8 cellular contexts compared by ENCODE assay signal in the genomic region with DNA sequence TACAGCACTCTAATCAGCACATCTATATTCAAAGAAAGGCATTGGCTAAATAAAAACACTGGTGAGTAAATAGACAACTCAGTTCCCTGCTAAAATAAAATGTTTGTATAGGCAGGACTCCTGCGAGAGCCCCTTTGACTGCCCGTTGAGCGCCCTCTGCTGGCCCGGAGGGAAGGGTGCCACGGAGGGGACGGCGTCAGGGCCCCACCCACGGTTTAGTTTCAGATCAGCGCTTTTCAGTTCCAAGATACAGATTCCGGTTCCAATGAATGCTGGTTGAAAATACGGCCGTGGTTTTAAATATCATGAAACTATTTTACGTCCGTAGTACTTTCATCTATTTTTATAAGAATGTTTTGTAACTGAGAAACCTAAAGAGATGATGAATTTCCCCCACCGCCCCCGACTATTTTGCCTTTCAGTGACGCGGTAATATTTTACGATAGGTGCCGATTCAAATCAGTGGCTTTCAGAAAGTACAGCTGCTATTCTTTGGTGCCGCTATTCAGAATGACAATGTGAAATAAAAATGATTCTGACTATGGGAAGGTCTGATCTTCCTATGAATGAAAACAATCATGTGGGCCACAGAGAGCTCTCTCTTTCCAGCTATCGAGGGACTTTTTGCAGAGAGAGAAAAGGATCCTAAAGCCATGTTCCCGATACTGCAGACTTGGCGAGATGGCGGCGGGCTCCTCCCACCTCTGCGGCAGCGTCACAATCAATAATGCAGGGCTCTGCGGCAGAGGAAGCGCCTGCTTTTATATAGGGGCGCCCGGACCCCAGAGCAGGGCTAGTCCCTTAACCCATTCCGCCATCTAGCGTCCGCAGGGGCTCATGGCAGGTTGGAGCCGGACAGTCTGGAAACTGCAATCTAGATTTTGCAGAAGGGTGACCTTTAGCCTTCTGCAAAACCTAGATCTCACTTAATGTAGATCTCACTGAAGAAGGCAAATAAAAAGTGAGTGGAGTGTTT. TPM values are rescaled to one million over a fixed set of nuclear protein-coding genes. Genes with fewer than 3 reads are reported as not detected.
A peak's percentile ranks its signal among the peaks of the same experiment; 100 is the strongest.
DNase-seq lines count a peak whose midpoint lies in the region; ATAC-seq and TF ChIP-seq lines count a peak whose summit lies in the region.

No MANE protein-coding gene starts in this region.

- POLR2A ChIA-PET in GM10248 (lab: Yijun Ruan, JAX) = interaction anchor here (0.7 kb wide), 1 partner anchor 44 kb away, joined by 5 read pairs; the partner anchor contains the start of genes FAM229B and TUBE1

- no peaks in the 10 kb centered on the region for H3K9me3 Mint-ChIP-seq in activated naive CD8-positive, alpha-beta T cell (ENCODE audit: low read depth)
- H3K9me3 Mint-ChIP-seq in osteocyte (ENCODE audit: unreplicated experiment) = no peaks in the 10 kb centered on the region

- DNase-seq in GM10248 (ENCODE audit: extremely low spot score) (peak; percentile 87), NCI-H1092 treated with DMSO at 0.1 percent for 48 hours (lab: John Stamatoyannopoulos, UW) (peak; percentile 88), head of caudate nucleus (peak; percentile 86 to 97 (median 93)), osteocyte (ENCODE audit: extremely low spot score, unreplicated experiment) (peak; percentile 94)

- no peaks in the 10 kb centered on the region for H3K9me3 ChIP-seq in thymus (ENCODE audit: control insufficient read depth)

- H3K4me1 Mint-ChIP-seq in activated naive CD8-positive, alpha-beta T cell (ENCODE audit: low read depth) = peaks cover 45% of the 10 kb centered on the region
- H3K4me1 Mint-ChIP-seq in osteocyte (ENCODE audit: unreplicated experiment) = peaks cover 21% of the 10 kb centered on the region

- TF ChIP-seq CTCF in GM10248 (IDR thresholded peaks at IDR 0.05; ENCODE audit: control extremely low read depth, extremely low read depth, low read depth, missing control alignments) (peak; percentile 98), osteocyte (IDR thresholded peaks at IDR 0.05) (peak; percentile 95)

- no peaks in the 10 kb centered on the region for H3K27me3 ChIP-seq in thymus (ENCODE audit: control insufficient read depth, insufficient read depth)

- H3K27me3 Mint-ChIP-seq in activated naive CD8-positive, alpha-beta T cell = no peaks in the 10 kb centered on the region
- no peaks in the 10 kb centered on the region for H3K27me3 Mint-ChIP-seq in osteocyte (ENCODE audit: unreplicated experiment)

- peak overlapping the region; percentile 74 for H3K4me3 ChIP-seq in thymus (ENCODE audit: low read length)

- no peaks in the 10 kb centered on the region for H3K36me3 Mint-ChIP-seq in activated naive CD8-positive, alpha-beta T cell
- no peaks in the 10 kb centered on the region for H3K36me3 Mint-ChIP-seq in osteocyte (ENCODE audit: unreplicated experiment)

- intact Hi-C loops in head of caudate nucleus (cut with DNase I) = loop anchor here (5.0 kb wide), 1 partner anchor 331 kb away; no protein-coding TSS in a partner anchor

- no peaks in the 10 kb centered on the region for H3K4me1 ChIP-seq in thymus (ENCODE audit: control insufficient read depth, insufficient read depth, low read length)

- peak overlapping the region; percentile 93 for H3K27ac ChIP-seq in thymus (ENCODE audit: low read depth)

- peak overlapping the region; percentile 96 for H3K27ac Mint-ChIP-seq in activated naive CD8-positive, alpha-beta T cell
- peak overlapping the region; percentile 91 for H3K27ac Mint-ChIP-seq in osteocyte (ENCODE audit: unreplicated experiment)

- under 1% methylated on average over 36 of the region's 36 CpGs for WGBS in thymus

- CTCF ChIA-PET in GM10248 (lab: Yijun Ruan, JAX) = interaction anchor here (0.6 to 7.5 kb wide), 56 partner anchors 11 to 1033 kb away, joined by 3 to 101 read pairs (median 4); partner anchors contain the start of genes CCN6, FAM229B and TUBE1

- ATAC-seq in HG02642 (IDR thresholded peaks at IDR 0.05; ENCODE audit: poor library complexity, unreplicated experiment) = peak; percentile 92
- ATAC-seq in SK-N-SH treated with all-trans-retinoic acid at 6 μM for 48 hours = peak; percentile 96

- no peaks in the 10 kb centered on the region for H3K36me3 ChIP-seq in thymus (ENCODE audit: control insufficient read depth, insufficient read depth)

- peak overlapping the region; percentile 90 for H3K4me3 Mint-ChIP-seq in activated naive CD8-positive, alpha-beta T cell
- H3K4me3 Mint-ChIP-seq in osteocyte (ENCODE audit: unreplicated experiment) = peak overlapping the region; percentile 89

TF ChIP-seq in SK-N-SH treated with all-trans-retinoic acid at 6 μM for 48 hours, 23 proteins besides CTCF, POLR2A, EP300 and RAD21:
- TF ChIP-seq PPARA (CRISPR knock-in tag; IDR thresholded peaks at IDR 0.05; ENCODE audit: borderline replicate concordance) (no peak), CSRNP3 (CRISPR knock-in tag; IDR thresholded peaks at IDR 0.05) (no peak), ZFP3 (CRISPR knock-in tag; IDR thresholded peaks at IDR 0.05) (no peak), BACH2 (CRISPR knock-in tag; IDR thresholded peaks at IDR 0.05; ENCODE audit: borderline replicate concordance) (no peak), GLIS3 (CRISPR knock-in tag; IDR thresholded peaks at IDR 0.05) (no peak), ZC3H10 (CRISPR knock-in tag; IDR thresholded peaks at IDR 0.05) (no peak), ARNTL (CRISPR knock-in tag; IDR thresholded peaks at IDR 0.05; ENCODE audit: borderline replicate concordance, low read depth) (no peak), ZNF565 (CRISPR knock-in tag; conservative IDR thresholded peaks at IDR 0.05; ENCODE audit: low read depth) (no peak), ZNF70 (CRISPR knock-in tag; IDR thresholded peaks at IDR 0.05) (no peak), TCF4 (CRISPR knock-in tag; IDR thresholded peaks at IDR 0.05; ENCODE audit: borderline replicate concordance) (no peak), ESRRG (CRISPR knock-in tag; IDR thresholded peaks at IDR 0.05) (no peak), ZFP30 (CRISPR knock-in tag; IDR thresholded peaks at IDR 0.05) (no peak), OSR1 (CRISPR knock-in tag; IDR thresholded peaks at IDR 0.05) (no peak)
- TF ChIP-seq, protein P1, sequence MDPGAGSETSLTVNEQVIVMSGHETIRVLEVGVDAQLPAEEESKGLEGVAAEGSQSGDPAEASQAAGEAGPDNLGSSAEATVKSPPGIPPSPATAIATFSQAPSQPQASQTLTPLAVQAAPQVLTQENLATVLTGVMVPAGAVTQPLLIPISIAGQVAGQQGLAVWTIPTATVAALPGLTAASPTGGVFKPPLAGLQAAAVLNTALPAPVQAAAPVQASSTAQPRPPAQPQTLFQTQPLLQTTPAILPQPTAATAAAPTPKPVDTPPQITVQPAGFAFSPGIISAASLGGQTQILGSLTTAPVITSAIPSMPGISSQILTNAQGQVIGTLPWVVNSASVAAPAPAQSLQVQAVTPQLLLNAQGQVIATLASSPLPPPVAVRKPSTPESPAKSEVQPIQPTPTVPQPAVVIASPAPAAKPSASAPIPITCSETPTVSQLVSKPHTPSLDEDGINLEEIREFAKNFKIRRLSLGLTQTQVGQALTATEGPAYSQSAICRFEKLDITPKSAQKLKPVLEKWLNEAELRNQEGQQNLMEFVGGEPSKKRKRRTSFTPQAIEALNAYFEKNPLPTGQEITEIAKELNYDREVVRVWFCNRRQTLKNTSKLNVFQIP (CRISPR knock-in tag; IDR thresholded peaks at IDR 0.05; ENCODE audit: borderline replicate concordance, low read depth) = no peak
- TF ChIP-seq, protein P2, sequence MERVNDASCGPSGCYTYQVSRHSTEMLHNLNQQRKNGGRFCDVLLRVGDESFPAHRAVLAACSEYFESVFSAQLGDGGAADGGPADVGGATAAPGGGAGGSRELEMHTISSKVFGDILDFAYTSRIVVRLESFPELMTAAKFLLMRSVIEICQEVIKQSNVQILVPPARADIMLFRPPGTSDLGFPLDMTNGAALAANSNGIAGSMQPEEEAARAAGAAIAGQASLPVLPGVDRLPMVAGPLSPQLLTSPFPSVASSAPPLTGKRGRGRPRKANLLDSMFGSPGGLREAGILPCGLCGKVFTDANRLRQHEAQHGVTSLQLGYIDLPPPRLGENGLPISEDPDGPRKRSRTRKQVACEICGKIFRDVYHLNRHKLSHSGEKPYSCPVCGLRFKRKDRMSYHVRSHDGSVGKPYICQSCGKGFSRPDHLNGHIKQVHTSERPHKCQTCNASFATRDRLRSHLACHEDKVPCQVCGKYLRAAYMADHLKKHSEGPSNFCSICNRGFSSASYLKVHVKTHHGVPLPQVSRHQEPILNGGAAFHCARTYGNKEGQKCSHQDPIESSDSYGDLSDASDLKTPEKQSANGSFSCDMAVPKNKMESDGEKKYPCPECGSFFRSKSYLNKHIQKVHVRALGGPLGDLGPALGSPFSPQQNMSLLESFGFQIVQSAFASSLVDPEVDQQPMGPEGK (CRISPR knock-in tag; IDR thresholded peaks at IDR 0.05; ENCODE audit: borderline replicate concordance) = no peak

RNA-seq across cellular contexts. Expression of gene CCN6, which starts 10.6 kb away (rescaled TPM):
- not detected in 2 replicates for total RNA-seq in osteocyte
- polyA plus RNA-seq in thymus = 0.18 TPM

RNA-seq across cellular contexts. Expression of gene TUBE1, which starts 44.0 kb away (rescaled TPM):
- 27.2 and 27.6 TPM in 2 replicates for total RNA-seq in osteocyte
- polyA plus RNA-seq in thymus = 24.9 TPM

RNA-seq across cellular contexts. Expression of gene FAM229B, which starts 44.1 kb away (rescaled TPM):
- 27.5 and 29.2 TPM in 2 replicates for total RNA-seq in osteocyte
- 17.9 TPM for polyA plus RNA-seq in thymus

Comparison
In these comparisons a context has a peak if more than half of its experiments do, and no peak if none do; other contexts are left out.
1. Peak in every context shown above with its lines: DNase-seq, ATAC-seq, H3K4me3 ChIP-seq and H3K27ac ChIP-seq.